In the genomic region with DNA sequence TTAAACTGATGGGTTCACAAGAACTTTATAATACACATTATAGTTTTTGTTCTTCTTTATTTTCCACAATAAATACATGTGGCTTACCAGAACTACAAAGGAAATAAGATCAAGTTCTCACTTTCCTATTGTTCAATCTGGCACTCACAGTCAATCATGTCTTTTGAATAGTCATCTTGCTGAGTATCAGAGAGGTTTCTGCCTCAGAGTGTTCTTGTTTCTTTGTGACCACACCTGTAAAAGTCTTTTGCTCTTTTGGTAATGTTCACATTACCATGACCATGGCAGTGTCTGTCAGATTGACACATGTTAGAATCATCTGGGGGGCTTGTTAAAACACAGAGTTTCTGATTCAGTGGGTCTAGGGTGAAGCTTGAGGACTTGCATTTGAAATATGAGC, we compare ENCODE assay signal across 9 cellular contexts.
"Had no signal": no experiment of that assay in that cellular context is flagged by ENCODE, and none has a peak within 500 bp of the region (broad histone marks: within the 10 kb centered on the region; RNA-seq: fewer than 3 reads in every experiment).

No MANE protein-coding gene starts in this region.

- H3K27ac Mint-ChIP-seq: HFFc6, IgD-negative memory B cell had no signal

- H3K4me3 ChIP-seq: GM23248, HAP-1 had no signal

- H3K9me3 Mint-ChIP-seq: HFFc6, IgD-negative memory B cell had no signal

- H3K9me3 ChIP-seq: HAP-1 had no signal

- ATAC-seq: HCT116, HepG2 had no signal

- H3K36me3 ChIP-seq: HAP-1 had no signal

- H3K36me3 Mint-ChIP-seq: IgD-negative memory B cell had no signal

- H3K4me3 Mint-ChIP-seq: HFFc6, IgD-negative memory B cell had no signal

- H2AFZ ChIP-seq: GM23248 had no signal

- H3K27ac ChIP-seq: GM23248, HL-60 had no signal

- H3K4me1 Mint-ChIP-seq: IgD-negative memory B cell had no signal

- DNase-seq: GM23248, GOT3, H7, HFFc6 had no signal

- H3K9ac ChIP-seq: GM23248 had no signal
